ENCODE assay signal across 23 cellular contexts in genomic region chr5:51958473-51958872, GRCh38.
"Had no signal": no experiment of that assay in that cellular context is flagged by ENCODE, and none has a peak within 500 bp of the region (broad histone marks: within the 10 kb centered on the region; RNA-seq: fewer than 3 reads in every experiment).

No MANE protein-coding gene starts in this region.

- H3K36me3 Mint-ChIP-seq: activated naive CD4-positive, alpha-beta T cell treated with anti-CD3 and anti-CD28 coated beads, Interleukin-2, amount 50 U/mL, for 24 hours; brain; naive B cell; stimulated activated memory B cell treated with anti-CD40 and anti-IgM and Interleukin-4, amounts not matched to agents 10 μg/mL and 1 μg/mL and 100 μg/mL, for 72 hours had no signal

- H3K4me1 Mint-ChIP-seq: activated naive CD4-positive, alpha-beta T cell treated with anti-CD3 and anti-CD28 coated beads, Interleukin-2, amount 50 U/mL, for 24 hours; brain; naive B cell; stimulated activated memory B cell treated with anti-CD40 and anti-IgM and Interleukin-4, amounts not matched to agents 10 μg/mL and 1 μg/mL and 100 μg/mL, for 72 hours had no signal

- H3K4me3 Mint-ChIP-seq: activated CD8-positive, alpha-beta T cell treated with anti-CD3 and anti-CD28 coated beads for 36 hours; activated naive CD4-positive, alpha-beta T cell treated with anti-CD3 and anti-CD28 coated beads, Interleukin-2, amount 50 U/mL, for 24 hours; activated T-helper 1 cell treated with anti-CD3 and anti-CD28 coated beads, Interleukin-12 subunit alpha, Interleukin-12 subunit beta, Interleukin-2, Interleukin-4 antibody, amounts not matched to agents 30 ng/mL and 10 ng/mL and 1 ng/mL, durations not matched to agents 14 hours and 24 hours and 36 hours; brain; dendritic cell treated with granulocyte-macrophage colony-stimulating factor and Interleukin-4, amounts not matched to agents 40 ng/mL and 50 ng/mL, for 4 days; naive B cell; stimulated activated memory B cell treated with anti-CD40 and anti-IgM and Interleukin-4, amounts not matched to agents 10 μg/mL and 1 μg/mL and 100 μg/mL, for 72 hours had no signal

- DNase-seq: activated CD4-positive, alpha-beta T cell treated with anti-CD3 and anti-CD28 coated beads for 48 hours; activated CD8-positive, alpha-beta T cell treated with anti-CD3 and anti-CD28 coated beads for 36 hours; activated gamma-delta T cell treated with Interleukin-2 at 50 U/mL for 16 hours; aorta; caudate nucleus; effector CD4-positive, alpha-beta T cell; heart right ventricle; kidney; lower lobe of right lung; naive B cell; retina; sigmoid colon; stimulated activated CD4-positive, alpha-beta T cell treated with anti-CD3 and anti-CD28 coated beads, Interleukin-15, amount 100 ng/mL, for 24 hours; stomach had no signal

- H3K27ac Mint-ChIP-seq: activated CD8-positive, alpha-beta T cell treated with anti-CD3 and anti-CD28 coated beads for 36 hours; activated naive CD4-positive, alpha-beta T cell treated with anti-CD3 and anti-CD28 coated beads, Interleukin-2, amount 50 U/mL, for 24 hours; activated T-helper 1 cell treated with anti-CD3 and anti-CD28 coated beads, Interleukin-12 subunit alpha, Interleukin-12 subunit beta, Interleukin-2, Interleukin-4 antibody, amounts not matched to agents 30 ng/mL and 10 ng/mL and 1 ng/mL, durations not matched to agents 14 hours and 24 hours and 36 hours; brain; dendritic cell treated with granulocyte-macrophage colony-stimulating factor and Interleukin-4, amounts not matched to agents 40 ng/mL and 50 ng/mL, for 4 days; progenitor cell of endocrine pancreas; stimulated activated memory B cell treated with anti-CD40 and anti-IgM and Interleukin-4, amounts not matched to agents 10 μg/mL and 1 μg/mL and 100 μg/mL, for 72 hours had no signal

- H3K4me3 ChIP-seq: heart right ventricle, lower lobe of right lung, sigmoid colon, smooth muscle cell, stomach, suprapubic skin, tibial nerve had no signal

- H3K27me3 Mint-ChIP-seq: activated CD8-positive, alpha-beta T cell treated with anti-CD3 and anti-CD28 coated beads for 36 hours; activated naive CD4-positive, alpha-beta T cell treated with anti-CD3 and anti-CD28 coated beads, Interleukin-2, amount 50 U/mL, for 24 hours; dendritic cell treated with granulocyte-macrophage colony-stimulating factor and Interleukin-4, amounts not matched to agents 40 ng/mL and 50 ng/mL, for 4 days; naive B cell; progenitor cell of endocrine pancreas; stimulated activated memory B cell treated with anti-CD40 and anti-IgM and Interleukin-4, amounts not matched to agents 10 μg/mL and 1 μg/mL and 100 μg/mL, for 72 hours had no signal
